ENCODE assay signal across 31 cellular contexts in the genomic region with DNA sequence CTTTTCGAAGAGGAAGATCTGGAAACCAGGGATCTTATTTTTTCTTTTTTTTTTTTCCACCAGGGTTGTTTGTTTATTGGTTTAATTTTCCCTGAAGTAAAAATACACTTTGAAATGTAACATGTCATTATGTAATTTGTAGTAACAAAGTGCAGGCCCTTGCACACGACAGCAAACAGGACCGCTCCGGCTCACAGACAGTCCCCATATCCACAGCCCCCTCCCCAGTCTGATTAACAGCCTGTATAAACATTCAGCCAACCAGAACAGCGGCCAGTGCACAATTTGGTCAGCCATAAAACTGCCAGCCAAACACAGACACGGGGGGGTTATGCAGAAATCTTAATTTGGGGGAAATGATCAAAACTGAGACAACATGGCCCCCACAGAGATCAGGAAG.
DNase-seq lines count a peak whose midpoint lies in the region; ATAC-seq and TF ChIP-seq lines count a peak whose summit lies in the region.
"Had no signal": no experiment of that assay in that cellular context is flagged by ENCODE, and none has a peak within 500 bp of the region (broad histone marks: within the 10 kb centered on the region; RNA-seq: fewer than 3 reads in every experiment).

No MANE protein-coding gene starts in this region.

- H3K36me3 Mint-ChIP-seq in nephron progenitor cell (ENCODE audit: low read depth), result peaks cover 9% of the 10 kb centered on the region
- H3K36me3 Mint-ChIP-seq in osteocyte (ENCODE audit: unreplicated experiment), result peaks cover 4% of the 10 kb centered on the region
- H3K36me3 Mint-ChIP-seq: CD14-positive monocyte; stimulated activated naive B cell treated with anti-CD40 and anti-IgM and Interleukin-4, amounts not matched to agents 10 μg/mL and 1 μg/mL and 100 μg/mL, for 72 hours had no signal

- H3K9me3 ChIP-seq in heart right ventricle (no peaks in the 10 kb centered on the region), thyroid gland (no peaks in the 10 kb centered on the region)
- H3K9me3 ChIP-seq: esophagus muscularis mucosa, Peyer's patch, prostate gland had no signal

- H3K36me3 ChIP-seq in heart right ventricle (no peaks in the 10 kb centered on the region), thyroid gland (no peaks in the 10 kb centered on the region)
- H3K36me3 ChIP-seq: esophagus muscularis mucosa, Peyer's patch, prostate gland had no signal

- H3K27me3 Mint-ChIP-seq in nephron progenitor cell (ENCODE audit: low read depth, poor library complexity) (peaks cover 3% of the 10 kb centered on the region), osteocyte (ENCODE audit: unreplicated experiment) (peaks cover 4% of the 10 kb centered on the region)

- peak overlapping the region; percentile 66 for H3K4me3 Mint-ChIP-seq in nephron progenitor cell
- no peak overlapping the region for H3K4me3 Mint-ChIP-seq in osteocyte (ENCODE audit: unreplicated experiment)
- H3K4me3 Mint-ChIP-seq: activated CD4-positive, alpha-beta T cell treated with anti-CD3 and anti-CD28 coated beads for 36 hours; CD14-positive monocyte; neural crest cell; stimulated activated naive B cell treated with anti-CD40 and anti-IgM and Interleukin-4, amounts not matched to agents 10 μg/mL and 1 μg/mL and 100 μg/mL, for 72 hours had no signal

- no peak overlapping the region for H3K4me3 ChIP-seq in heart right ventricle
- H3K4me3 ChIP-seq in thyroid gland (replicated peaks in 1 of 3), result no peak overlapping the region
- no peak overlapping the region for H3K4me3 ChIP-seq in lower leg skin (ENCODE audit: low read depth, poor library complexity, severe bottlenecking)
- H3K4me3 ChIP-seq: dorsolateral prefrontal cortex, esophagus muscularis mucosa, GM23248, Peyer's patch, prostate gland had no signal

- no peak for ATAC-seq in heart right ventricle
- no peak for ATAC-seq in left ventricle myocardium superior
- no peak for ATAC-seq in HG02981 (IDR thresholded peaks at IDR 0.05; ENCODE audit: unreplicated experiment)
- ATAC-seq: activated CD4-positive, alpha-beta T cell treated with anti-CD3 and anti-CD28 coated beads for 36 hours; foreskin keratinocyte; stimulated activated naive B cell treated with anti-CD40 and anti-IgM and Interleukin-4, amounts not matched to agents 10 μg/mL and 1 μg/mL and 100 μg/mL, for 72 hours had no signal

- no peak for TF ChIP-seq POLR2A in thyroid gland (IDR thresholded peaks at IDR 0.05)
- no peak for TF ChIP-seq POLR2A in lower leg skin (IDR thresholded peaks at IDR 0.05)

- DNase-seq in heart right ventricle (no peak), left ventricle myocardium superior (no peak), SK-N-DZ (ENCODE audit: low spot score) (peak; percentile 96), nephron progenitor cell (peak; percentile 54), thyroid gland (peak; percentile 30 to 59), osteocyte (ENCODE audit: extremely low spot score, unreplicated experiment) (no peak), lower leg skin (ENCODE audit: low spot score in 2 of 2) (no peak)
- DNase-seq: activated CD4-positive, alpha-beta T cell treated with anti-CD3 and anti-CD28 coated beads for 36 hours; activated naive CD4-positive, alpha-beta T cell treated with anti-CD3 and anti-CD28 coated beads, Interleukin-2, amount 50 U/mL, for 16 hours; activated T-cell treated with anti-CD3 and anti-CD28 coated beads for 4 hours; DMS79; dorsolateral prefrontal cortex; foreskin keratinocyte; GM23248; head of caudate nucleus; Kasumi-1; mammary epithelial cell; NCI-H1694; NCI-H2171 treated with DMSO at 0.1 percent for 48 hours; NCI-H526; Peyer's patch; SIG-M5; stimulated activated naive B cell treated with anti-CD40 and anti-IgM and Interleukin-4, amounts not matched to agents 10 μg/mL and 1 μg/mL and 100 μg/mL, for 72 hours; T1000 had no signal

- TF ChIP-seq CTCF in heart right ventricle (IDR thresholded peaks at IDR 0.05), result no peak
- TF ChIP-seq CTCF in nephron progenitor cell (IDR thresholded peaks at IDR 0.05), result no peak
- no peak for TF ChIP-seq CTCF in thyroid gland (IDR thresholded peaks at IDR 0.05)
- no peak for TF ChIP-seq CTCF in osteocyte (IDR thresholded peaks at IDR 0.05)
- no peak for TF ChIP-seq CTCF in lower leg skin (IDR thresholded peaks at IDR 0.05)

- H3K9me3 Mint-ChIP-seq in nephron progenitor cell, result peaks cover 9% of the 10 kb centered on the region
- peaks cover 7% of the 10 kb centered on the region for H3K9me3 Mint-ChIP-seq in osteocyte (ENCODE audit: unreplicated experiment)
- H3K9me3 Mint-ChIP-seq: activated T-helper 2 cell treated with anti-CD3 and anti-CD28 coated beads, Interferon-gamma antibody, Interleukin-2, Interleukin-4, amounts not matched to agents 10 μg/mL and 5 μg/mL and 100 μg/mL, durations not matched to agents 14 hours and 24 hours and 36 hours; CD14-positive monocyte; neural crest cell; stimulated activated naive B cell treated with anti-CD40 and anti-IgM and Interleukin-4, amounts not matched to agents 10 μg/mL and 1 μg/mL and 100 μg/mL, for 72 hours had no signal

- H3K27ac Mint-ChIP-seq in nephron progenitor cell (peak overlapping the region; percentile 82), osteocyte (ENCODE audit: unreplicated experiment) (no peak overlapping the region)
- H3K27ac Mint-ChIP-seq: activated CD4-positive, alpha-beta T cell treated with anti-CD3 and anti-CD28 coated beads for 36 hours; activated T-helper 2 cell treated with anti-CD3 and anti-CD28 coated beads, Interferon-gamma antibody, Interleukin-2, Interleukin-4, amounts not matched to agents 10 μg/mL and 5 μg/mL and 100 μg/mL, durations not matched to agents 14 hours and 24 hours and 36 hours; CD14-positive monocyte; stimulated activated naive B cell treated with anti-CD40 and anti-IgM and Interleukin-4, amounts not matched to agents 10 μg/mL and 1 μg/mL and 100 μg/mL, for 72 hours had no signal

- H3K27ac ChIP-seq in heart right ventricle, result peak overlapping the region in 6 of 10 donors; percentile 14 to 74 (median 52)
- H3K27ac ChIP-seq in thyroid gland, result peak overlapping the region in 2 of 3 donors; percentile 28 to 58
- H3K27ac ChIP-seq: dorsolateral prefrontal cortex, foreskin keratinocyte, GM23248, prostate gland, VCaP had no signal

- intact Hi-C loops in heart right ventricle (cut with DNase I), result loop anchor here in 3 of 10 donors (5.0 to 10.0 kb wide), 4 partner anchors 33 to 185 kb away; no protein-coding TSS in a partner anchor
- intact Hi-C loops in left ventricle myocardium superior (cut with micrococcal nuclease), result no loop called here
- intact Hi-C loops in thyroid gland (cut with DNase I), result no loop called here
- intact Hi-C loops in lower leg skin (cut with DNase I; ENCODE audit: low total_unique reads), result no loop called here

- H3K27me3 ChIP-seq in heart right ventricle (no peaks in the 10 kb centered on the region), thyroid gland (no peaks in the 10 kb centered on the region)
- H3K27me3 ChIP-seq: esophagus muscularis mucosa, Peyer's patch had no signal

- H3K4me1 ChIP-seq in heart right ventricle, result peaks cover 0 to 63% (median 39%) of the 10 kb centered on the region in 9 donors
- H3K4me1 ChIP-seq in thyroid gland, result peaks cover 28 to 36% of the 10 kb centered on the region in 2 donors
- H3K4me1 ChIP-seq: foreskin keratinocyte, Peyer's patch, prostate gland had no signal

- WGBS in heart right ventricle, 2 donors, result 46 to 47% methylated on average over 6 of the region's 6 CpGs
- 32 to 33% methylated on average over 6 of the region's 6 CpGs for WGBS in thyroid gland, 2 donors
- WGBS in lower leg skin, 2 donors, result 56 to 63% methylated on average over 6 of the region's 6 CpGs

- peaks cover 96% of the 10 kb centered on the region for H3K4me1 Mint-ChIP-seq in nephron progenitor cell
- peaks cover 54% of the 10 kb centered on the region for H3K4me1 Mint-ChIP-seq in osteocyte (ENCODE audit: unreplicated experiment)

Comparison
In these comparisons a context has a peak if more than half of its experiments do, and no peak if none do; other contexts are left out.
1. DNase-seq: peak in SK-N-DZ (single experiment), nephron progenitor cell (single experiment) and thyroid gland (2 of 2); none in heart right ventricle (0 of 2), left ventricle myocardium superior (single experiment), osteocyte (single experiment) and lower leg skin (0 of 2).